In the genomic region with DNA sequence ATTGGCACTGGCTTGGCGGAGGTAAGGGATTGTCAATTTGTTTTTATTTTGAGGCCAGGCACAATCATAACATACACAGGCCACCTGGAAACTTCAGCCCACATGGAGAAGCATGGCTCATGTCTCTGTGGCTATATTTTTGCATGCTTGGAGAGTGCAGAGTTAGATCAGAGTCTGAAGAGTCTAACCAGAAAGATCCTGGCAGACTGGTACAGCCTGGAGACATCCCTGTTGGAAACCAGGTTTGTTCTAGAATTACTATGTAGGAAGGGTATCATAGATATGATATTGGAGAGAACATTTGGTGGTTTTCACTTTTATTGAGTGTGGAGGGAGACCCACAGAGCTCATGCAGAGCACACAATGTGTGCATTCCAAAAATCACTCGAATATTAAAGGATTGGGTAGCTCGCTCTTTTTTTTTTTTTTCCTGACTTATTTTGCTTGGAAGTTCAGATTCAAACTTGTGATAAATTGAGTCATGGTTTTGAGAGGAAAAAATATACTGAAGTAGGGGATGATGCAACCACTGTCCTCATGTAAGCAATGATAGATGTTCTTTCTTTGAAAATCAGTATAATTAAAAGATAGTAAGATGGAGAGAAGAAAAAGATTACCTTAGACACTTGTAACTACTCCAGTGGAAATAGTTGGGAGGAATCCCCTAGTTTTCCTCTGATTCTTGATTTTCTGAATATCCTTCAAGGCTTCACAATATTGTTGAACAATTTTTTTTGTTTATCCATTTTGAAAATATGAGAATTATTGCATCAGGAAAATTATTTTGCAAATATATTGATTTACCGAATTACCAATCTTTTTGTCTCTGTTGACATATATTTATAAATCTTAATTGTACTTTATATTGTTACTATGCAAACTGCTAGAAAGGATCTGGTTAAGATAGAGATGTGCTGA, we compare ENCODE assay signal across 18 cellular contexts.
A peak's percentile ranks its signal among the peaks of the same experiment; 100 is the strongest.
DNase-seq lines count a peak whose midpoint lies in the region; ATAC-seq and TF ChIP-seq lines count a peak whose summit lies in the region.
"Had no signal": no experiment of that assay in that cellular context is flagged by ENCODE, and none has a peak within 500 bp of the region (broad histone marks: within the 10 kb centered on the region; RNA-seq: fewer than 3 reads in every experiment).

No MANE protein-coding gene starts in this region.

- TF ChIP-seq POLR2A in esophagus squamous epithelium (IDR thresholded peaks at IDR 0.05): no peak

- intact Hi-C loops in esophagus squamous epithelium (cut with DNase I): no loop called here

- peaks cover 0 to 2% (median 0%) of the 10 kb centered on the region in 11 experiments; a peak in 1 of 22 replicates for H3K36me3 ChIP-seq in BLaER1 treated with 17β-estradiol and CSF1 and Interleukin-3, amounts not matched to agents 10 nM and 100 nM
- no peaks in the 10 kb centered on the region for H3K36me3 ChIP-seq in esophagus squamous epithelium
- H3K36me3 ChIP-seq: upper lobe of right lung, WERI-Rb-1 had no signal

- H4K20me1 ChIP-seq in BLaER1 treated with 17β-estradiol and CSF1 and Interleukin-3, amounts not matched to agents 10 nM and 100 nM: no peaks in the 10 kb centered on the region

- peak overlapping the region; percentile 69 to 84 (median 74) for H3K4me2 ChIP-seq in BLaER1 treated with 17β-estradiol and CSF1 and Interleukin-3, amounts not matched to agents 10 nM and 100 nM
- H3K4me2 ChIP-seq: smooth muscle cell had no signal

- in situ Hi-C loops in astrocyte of the spinal cord (cut with HindIII; ENCODE audit: low sequenced_read_pairs): no loop called here

- no peak for ATAC-seq in HG02759 (IDR thresholded peaks at IDR 0.05; ENCODE audit: unreplicated experiment)
- ATAC-seq: body of pancreas; stimulated activated naive B cell treated with anti-CD40 and anti-IgM and Interleukin-4, amounts not matched to agents 10 μg/mL and 1 μg/mL and 100 μg/mL, for 72 hours; upper lobe of right lung had no signal

- peaks cover 88 to 100% (median 94%) of the 10 kb centered on the region in 10 experiments for H3K4me1 ChIP-seq in BLaER1 treated with 17β-estradiol and CSF1 and Interleukin-3, amounts not matched to agents 10 nM and 100 nM
- peaks cover 0 to 5% (median 0%) of the 10 kb centered on the region in 3 donors for H3K4me1 ChIP-seq in esophagus squamous epithelium
- H3K4me1 ChIP-seq: body of pancreas, upper lobe of right lung had no signal

- peaks cover 4 to 23% (median 17%) of the 10 kb centered on the region in 11 experiments; a peak in 17 of 22 replicates for H3K9me3 ChIP-seq in BLaER1 treated with 17β-estradiol and CSF1 and Interleukin-3, amounts not matched to agents 10 nM and 100 nM (replicated peaks in 1 of 11)
- no peaks in the 10 kb centered on the region for H3K9me3 ChIP-seq in esophagus squamous epithelium
- H3K9me3 ChIP-seq: body of pancreas, upper lobe of right lung had no signal

- H3K27me3 ChIP-seq in BLaER1 treated with 17β-estradiol and CSF1 and Interleukin-3, amounts not matched to agents 10 nM and 100 nM: no peaks in the 10 kb centered on the region
- H3K27me3 ChIP-seq in esophagus squamous epithelium: no peaks in the 10 kb centered on the region
- H3K27me3 ChIP-seq: body of pancreas, upper lobe of right lung had no signal

- TF ChIP-seq CTCF in astrocyte of the spinal cord (IDR thresholded peaks at IDR 0.05; ENCODE audit: low read depth, low read length) (no peak), esophagus squamous epithelium (IDR thresholded peaks at IDR 0.05) (no peak)

- peak overlapping the region; percentile 88 to 100 (median 98) for H3K27ac ChIP-seq in BLaER1 treated with 17β-estradiol and CSF1 and Interleukin-3, amounts not matched to agents 10 nM and 100 nM
- no peak overlapping the region for H3K27ac ChIP-seq in esophagus squamous epithelium
- H3K27ac ChIP-seq: body of pancreas, upper lobe of right lung, WERI-Rb-1 had no signal

- DNase-seq in LHCN-M2 (ENCODE audit: low read depth) (peak; percentile 17), astrocyte of the spinal cord (ENCODE audit: low read depth, low spot score) (peak; percentile 29), iris pigment epithelial cell (ENCODE audit: low read depth) (peak; percentile 87), Ammon's horn (ENCODE audit: low spot score) (no peak), esophagus squamous epithelium (lab: John Stamatoyannopoulos, UW) (no peak), COR-L47 (lab: John Stamatoyannopoulos, UW) (no peak)
- DNase-seq: activated gamma-delta T cell; AML-193; body of pancreas; effector CD8-positive, alpha-beta T cell; occipital lobe; stimulated activated naive B cell treated with anti-CD40 and anti-IgM and Interleukin-4, amounts not matched to agents 10 μg/mL and 1 μg/mL and 100 μg/mL, for 72 hours; SW 1271; upper lobe of right lung; WERI-Rb-1 had no signal

- no peak overlapping the region for H3K4me3 ChIP-seq in BLaER1 treated with 17β-estradiol and CSF1 and Interleukin-3, amounts not matched to agents 10 nM and 100 nM
- H3K4me3 ChIP-seq in astrocyte of the spinal cord (ENCODE audit: low read depth, low read length) (no peak overlapping the region), esophagus squamous epithelium (no peak overlapping the region)
- H3K4me3 ChIP-seq: body of pancreas, smooth muscle cell, upper lobe of right lung had no signal

- WGBS in esophagus squamous epithelium, 2 donors: 82 to 85% methylated on average over 4 of the region's 4 CpGs

- peak overlapping the region; percentile 69 to 86 (median 83) for H3K9ac ChIP-seq in BLaER1 treated with 17β-estradiol and CSF1 and Interleukin-3, amounts not matched to agents 10 nM and 100 nM

Comparison
In these comparisons a context has a peak if more than half of its experiments do, and no peak if none do; other contexts are left out.
1. H3K27ac ChIP-seq: peak in BLaER1 treated with 17β-estradiol and CSF1 and Interleukin-3, amounts not matched to agents 10 nM and 100 nM (11 of 11); none in esophagus squamous epithelium (0 of 4).
2. DNase-seq: peak in LHCN-M2 (single experiment), astrocyte of the spinal cord (single experiment) and iris pigment epithelial cell (single experiment); none in Ammon's horn (single experiment), esophagus squamous epithelium (single experiment) and COR-L47 (single experiment).